Comparison of ENCODE assay signal across 24 cellular contexts in the genomic region with DNA sequence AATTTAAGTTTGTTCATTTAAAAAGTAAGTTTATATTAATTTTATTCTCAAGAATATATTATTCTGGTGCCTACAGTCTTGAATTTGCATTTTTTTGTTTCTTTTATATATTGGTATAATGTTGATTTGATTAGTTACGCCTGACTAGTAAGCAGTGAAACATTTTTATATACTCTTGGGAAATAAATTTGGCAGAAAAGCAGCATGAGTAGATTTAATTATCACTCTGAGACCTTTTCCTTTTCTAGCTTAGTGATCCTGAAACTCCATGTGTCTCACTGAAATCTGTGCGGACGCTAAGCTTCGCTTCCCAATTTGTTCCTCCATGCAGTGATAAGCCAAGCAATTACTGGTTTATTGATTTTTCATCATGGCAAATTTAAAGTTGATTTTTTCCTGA.
DNase-seq lines count a peak whose midpoint lies in the region; ATAC-seq, FAIRE-seq and TF ChIP-seq lines count a peak whose summit lies in the region.
"Had no signal": no experiment of that assay in that cellular context is flagged by ENCODE, and none has a peak within 500 bp of the region (broad histone marks: within the 10 kb centered on the region; RNA-seq: fewer than 3 reads in every experiment).

No MANE protein-coding gene starts in this region.

- no peaks in the 10 kb centered on the region for H3K36me3 Mint-ChIP-seq in glutamatergic neuron (ENCODE audit: unreplicated experiment)

- H3K27ac Mint-ChIP-seq in glutamatergic neuron (ENCODE audit: unreplicated experiment): peak overlapping the region; percentile 76
- H3K27ac Mint-ChIP-seq: CD4-positive, alpha-beta T cell had no signal

- ATAC-seq in activated CD4-positive, CD25-positive, alpha-beta regulatory T cell treated with anti-CD3 and anti-CD28 coated beads, Interleukin-2, amount 50 U/mL, for 24 hours: no peak
- ATAC-seq: GM12878, Panc1, SK-N-SH treated with all-trans-retinoic acid at 6 μM for 48 hours had no signal

- peak; percentile 57 for FAIRE-seq in colon (lab: Jason Lieb, UNC)
- FAIRE-seq: GM12878, H54 had no signal

- H3K4me3 Mint-ChIP-seq in glutamatergic neuron (ENCODE audit: unreplicated experiment): peak overlapping the region; percentile 32
- H3K4me3 Mint-ChIP-seq: CD4-positive, alpha-beta T cell had no signal

- no peaks in the 10 kb centered on the region for H3K27me3 Mint-ChIP-seq in glutamatergic neuron (ENCODE audit: unreplicated experiment)
- H3K27me3 Mint-ChIP-seq: CD4-positive, alpha-beta T cell had no signal

- H3K9me3 Mint-ChIP-seq in glutamatergic neuron (ENCODE audit: unreplicated experiment): no peaks in the 10 kb centered on the region
- H3K9me3 Mint-ChIP-seq: CD4-positive, alpha-beta T cell had no signal

- no peak for TF ChIP-seq CTCF in glutamatergic neuron (IDR thresholded peaks at IDR 0.05; ENCODE audit: partially characterized antibody, unreplicated experiment)

- peaks cover 26% of the 10 kb centered on the region for H3K4me1 Mint-ChIP-seq in glutamatergic neuron (ENCODE audit: low read depth, unreplicated experiment)

- DNase-seq in DMS 273 (lab: John Stamatoyannopoulos, UW; ENCODE audit: unreplicated experiment) (peak; percentile 32), DMS 273 treated with DMSO at 0.1 percent for 48 hours (lab: John Stamatoyannopoulos, UW) (no peak), NCI-H446 treated with DMSO at 0.1 percent for 48 hours (lab: John Stamatoyannopoulos, UW) (peak; percentile 60), glutamatergic neuron (no peak), amniotic stem cell (lab: John Stamatoyannopoulos, UW) (no peak), AG08396 (ENCODE audit: low spot score) (no peak)
- DNase-seq: ACHN; CD4-positive, alpha-beta T cell; DMS79; EL; GDM1; NCI-H1048; NCI-H1417; NCI-H1694; NCI-H2029 treated with DMSO at 0.1 percent for 48 hours; NCI-H226; NCI-H524; SHP77 treated with DMSO at 0.1 percent for 48 hours had no signal

Comparison
In these comparisons a context has a peak if more than half of its experiments do, and no peak if none do; other contexts are left out.
1. DNase-seq: peak in DMS 273 (single experiment) and NCI-H446 treated with DMSO at 0.1 percent for 48 hours (single experiment); none in DMS 273 treated with DMSO at 0.1 percent for 48 hours (single experiment), glutamatergic neuron (single experiment), amniotic stem cell (single experiment) and AG08396 (single experiment).